In the genomic region with DNA sequence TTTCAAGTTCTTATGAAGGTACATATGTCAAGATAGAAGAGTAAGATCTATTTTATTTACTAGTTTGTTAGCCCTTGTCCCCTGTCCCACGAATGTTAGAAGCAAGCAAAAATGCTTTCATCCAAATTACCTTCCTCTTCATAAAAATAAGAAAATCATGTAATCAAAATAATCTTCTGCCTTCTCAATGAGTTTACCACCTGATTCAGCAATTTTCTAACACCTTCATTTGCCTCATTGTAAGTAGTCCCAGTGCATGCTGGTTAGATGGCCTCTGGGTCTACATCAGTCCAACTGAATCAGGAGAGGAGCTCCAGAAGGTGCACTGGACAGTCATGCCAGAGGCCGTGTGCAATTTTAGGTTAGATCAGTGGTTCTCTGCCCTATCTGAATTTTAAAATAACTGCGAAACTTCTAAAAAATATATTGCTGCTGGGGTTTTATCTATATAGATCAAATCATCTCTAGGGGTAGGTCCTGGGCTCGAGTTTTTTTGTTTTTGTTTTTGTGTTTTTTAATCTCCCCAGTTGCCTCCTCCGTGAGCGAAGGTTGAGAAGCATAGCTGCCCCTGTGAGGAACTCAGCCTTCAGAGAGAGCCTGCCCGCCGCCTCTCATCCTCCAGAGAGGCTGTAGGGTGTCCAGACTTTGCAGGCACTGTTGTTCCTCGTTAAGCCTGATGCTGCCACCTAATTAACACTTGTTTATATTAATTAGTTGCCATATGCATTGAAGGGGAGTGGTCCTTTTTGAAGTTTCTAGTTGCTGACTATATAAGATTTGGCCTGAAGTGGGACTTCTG, we compare ENCODE assay signal across 1 cellular context.
TF ChIP-seq lines count a peak whose summit lies in the region.

No MANE protein-coding gene starts in this region.

TF ChIP-seq in HepG2, 621 proteins besides CTCF, POLR2A, EP300 and RAD21 (continues in another document):
- TF ChIP-seq ZBTB38 (CRISPR knock-in tag; IDR thresholded peaks at IDR 0.05) (0 out of 2 replicates have a peak, but pooled peaks have one; percentile 13), KLF12 (CRISPR knock-in tag; IDR thresholded peaks at IDR 0.05; ENCODE audit: borderline replicate concordance) (no peak), ZNF501 (CRISPR knock-in tag; IDR thresholded peaks at IDR 0.05) (no peak), ZNF235 (CRISPR knock-in tag; IDR thresholded peaks at IDR 0.05; ENCODE audit: borderline replicate concordance) (no peak), SP5 (CRISPR knock-in tag; IDR thresholded peaks at IDR 0.05; ENCODE audit: borderline replicate concordance, low read depth) (no peak), PITX1 (CRISPR knock-in tag; IDR thresholded peaks at IDR 0.05) (no peak), ZNF547 (CRISPR knock-in tag; IDR thresholded peaks at IDR 0.05) (no peak), RFXANK (CRISPR knock-in tag; IDR thresholded peaks at IDR 0.05) (no peak), ZNF34 (CRISPR knock-in tag; IDR thresholded peaks at IDR 0.05; ENCODE audit: borderline replicate concordance) (no peak), MAFF (IDR thresholded peaks at IDR 0.05; ENCODE audit: low read depth, low read length) (peak; percentile 78), SOX6 (IDR thresholded peaks at IDR 0.05) (no peak), SOX6 (CRISPR knock-in tag; IDR thresholded peaks at IDR 0.05) (no peak), DNMT1 (CRISPR knock-in tag; IDR thresholded peaks at IDR 0.05) (no peak), NFATC3 (CRISPR knock-in tag; IDR thresholded peaks at IDR 0.05) (no peak), ZFP90 (CRISPR knock-in tag; IDR thresholded peaks at IDR 0.05; ENCODE audit: borderline replicate concordance) (no peak), BRD4 (CRISPR knock-in tag; IDR thresholded peaks at IDR 0.05) (no peak), ZNF260 (CRISPR knock-in tag; IDR thresholded peaks at IDR 0.05; ENCODE audit: borderline replicate concordance, low read depth) (no peak), SRF (IDR thresholded peaks at IDR 0.05; ENCODE audit: low read depth, low read length) (no peak), RFX5 (IDR thresholded peaks at IDR 0.05; ENCODE audit: low read depth, low read length) (no peak), MAFK (conservative IDR thresholded peaks at IDR 0.05 in 1 of 2, IDR thresholded peaks at IDR 0.05 in 1 of 2; ENCODE audit: low read length in 2 of 2) (peak; percentile 80 to 85), MAF1 (CRISPR knock-in tag; IDR thresholded peaks at IDR 0.05; ENCODE audit: borderline replicate concordance) (no peak), RBM22 (optimal IDR thresholded peaks at IDR 0.05; ENCODE audit: low read length) (peak; percentile 1), ISX (CRISPR knock-in tag; conservative IDR thresholded peaks at IDR 0.05) (no peak), DPF2 (CRISPR knock-in tag; IDR thresholded peaks at IDR 0.05; ENCODE audit: borderline replicate concordance, low read depth) (no peak)
- TF ChIP-seq, protein P1, sequence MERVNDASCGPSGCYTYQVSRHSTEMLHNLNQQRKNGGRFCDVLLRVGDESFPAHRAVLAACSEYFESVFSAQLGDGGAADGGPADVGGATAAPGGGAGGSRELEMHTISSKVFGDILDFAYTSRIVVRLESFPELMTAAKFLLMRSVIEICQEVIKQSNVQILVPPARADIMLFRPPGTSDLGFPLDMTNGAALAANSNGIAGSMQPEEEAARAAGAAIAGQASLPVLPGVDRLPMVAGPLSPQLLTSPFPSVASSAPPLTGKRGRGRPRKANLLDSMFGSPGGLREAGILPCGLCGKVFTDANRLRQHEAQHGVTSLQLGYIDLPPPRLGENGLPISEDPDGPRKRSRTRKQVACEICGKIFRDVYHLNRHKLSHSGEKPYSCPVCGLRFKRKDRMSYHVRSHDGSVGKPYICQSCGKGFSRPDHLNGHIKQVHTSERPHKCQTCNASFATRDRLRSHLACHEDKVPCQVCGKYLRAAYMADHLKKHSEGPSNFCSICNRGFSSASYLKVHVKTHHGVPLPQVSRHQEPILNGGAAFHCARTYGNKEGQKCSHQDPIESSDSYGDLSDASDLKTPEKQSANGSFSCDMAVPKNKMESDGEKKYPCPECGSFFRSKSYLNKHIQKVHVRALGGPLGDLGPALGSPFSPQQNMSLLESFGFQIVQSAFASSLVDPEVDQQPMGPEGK (CRISPR knock-in tag; IDR thresholded peaks at IDR 0.05): no peak
- TF ChIP-seq, protein P2, sequence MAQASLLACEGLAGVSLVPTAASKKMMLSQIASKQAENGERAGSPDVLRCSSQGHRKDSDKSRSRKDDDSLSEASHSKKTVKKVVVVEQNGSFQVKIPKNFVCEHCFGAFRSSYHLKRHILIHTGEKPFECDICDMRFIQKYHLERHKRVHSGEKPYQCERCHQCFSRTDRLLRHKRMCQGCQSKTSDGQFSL (CRISPR knock-in tag; IDR thresholded peaks at IDR 0.05): no peak
- TF ChIP-seq, protein P3, sequence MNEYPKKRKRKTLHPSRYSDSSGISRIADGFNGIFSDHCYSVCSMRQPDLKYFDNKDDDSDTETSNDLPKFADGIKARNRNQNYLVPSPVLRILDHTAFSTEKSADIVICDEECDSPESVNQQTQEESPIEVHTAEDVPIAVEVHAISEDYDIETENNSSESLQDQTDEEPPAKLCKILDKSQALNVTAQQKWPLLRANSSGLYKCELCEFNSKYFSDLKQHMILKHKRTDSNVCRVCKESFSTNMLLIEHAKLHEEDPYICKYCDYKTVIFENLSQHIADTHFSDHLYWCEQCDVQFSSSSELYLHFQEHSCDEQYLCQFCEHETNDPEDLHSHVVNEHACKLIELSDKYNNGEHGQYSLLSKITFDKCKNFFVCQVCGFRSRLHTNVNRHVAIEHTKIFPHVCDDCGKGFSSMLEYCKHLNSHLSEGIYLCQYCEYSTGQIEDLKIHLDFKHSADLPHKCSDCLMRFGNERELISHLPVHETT (CRISPR knock-in tag; conservative IDR thresholded peaks at IDR 0.05): no peak
- TF ChIP-seq, protein P4, sequence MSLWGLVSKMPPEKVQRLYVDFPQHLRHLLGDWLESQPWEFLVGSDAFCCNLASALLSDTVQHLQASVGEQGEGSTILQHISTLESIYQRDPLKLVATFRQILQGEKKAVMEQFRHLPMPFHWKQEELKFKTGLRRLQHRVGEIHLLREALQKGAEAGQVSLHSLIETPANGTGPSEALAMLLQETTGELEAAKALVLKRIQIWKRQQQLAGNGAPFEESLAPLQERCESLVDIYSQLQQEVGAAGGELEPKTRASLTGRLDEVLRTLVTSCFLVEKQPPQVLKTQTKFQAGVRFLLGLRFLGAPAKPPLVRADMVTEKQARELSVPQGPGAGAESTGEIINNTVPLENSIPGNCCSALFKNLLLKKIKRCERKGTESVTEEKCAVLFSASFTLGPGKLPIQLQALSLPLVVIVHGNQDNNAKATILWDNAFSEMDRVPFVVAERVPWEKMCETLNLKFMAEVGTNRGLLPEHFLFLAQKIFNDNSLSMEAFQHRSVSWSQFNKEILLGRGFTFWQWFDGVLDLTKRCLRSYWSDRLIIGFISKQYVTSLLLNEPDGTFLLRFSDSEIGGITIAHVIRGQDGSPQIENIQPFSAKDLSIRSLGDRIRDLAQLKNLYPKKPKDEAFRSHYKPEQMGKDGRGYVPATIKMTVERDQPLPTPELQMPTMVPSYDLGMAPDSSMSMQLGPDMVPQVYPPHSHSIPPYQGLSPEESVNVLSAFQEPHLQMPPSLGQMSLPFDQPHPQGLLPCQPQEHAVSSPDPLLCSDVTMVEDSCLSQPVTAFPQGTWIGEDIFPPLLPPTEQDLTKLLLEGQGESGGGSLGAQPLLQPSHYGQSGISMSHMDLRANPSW (CRISPR knock-in tag; IDR thresholded peaks at IDR 0.05; ENCODE audit: borderline replicate concordance): no peak
- TF ChIP-seq, protein P5, sequence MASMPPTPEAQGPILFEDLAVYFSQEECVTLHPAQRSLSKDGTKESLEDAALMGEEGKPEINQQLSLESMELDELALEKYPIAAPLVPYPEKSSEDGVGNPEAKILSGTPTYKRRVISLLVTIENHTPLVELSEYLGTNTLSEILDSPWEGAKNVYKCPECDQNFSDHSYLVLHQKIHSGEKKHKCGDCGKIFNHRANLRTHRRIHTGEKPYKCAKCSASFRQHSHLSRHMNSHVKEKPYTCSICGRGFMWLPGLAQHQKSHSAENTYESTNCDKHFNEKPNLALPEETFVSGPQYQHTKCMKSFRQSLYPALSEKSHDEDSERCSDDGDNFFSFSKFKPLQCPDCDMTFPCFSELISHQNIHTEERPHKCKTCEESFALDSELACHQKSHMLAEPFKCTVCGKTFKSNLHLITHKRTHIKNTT (CRISPR knock-in tag; IDR thresholded peaks at IDR 0.05): no peak
- TF ChIP-seq, protein P6, sequence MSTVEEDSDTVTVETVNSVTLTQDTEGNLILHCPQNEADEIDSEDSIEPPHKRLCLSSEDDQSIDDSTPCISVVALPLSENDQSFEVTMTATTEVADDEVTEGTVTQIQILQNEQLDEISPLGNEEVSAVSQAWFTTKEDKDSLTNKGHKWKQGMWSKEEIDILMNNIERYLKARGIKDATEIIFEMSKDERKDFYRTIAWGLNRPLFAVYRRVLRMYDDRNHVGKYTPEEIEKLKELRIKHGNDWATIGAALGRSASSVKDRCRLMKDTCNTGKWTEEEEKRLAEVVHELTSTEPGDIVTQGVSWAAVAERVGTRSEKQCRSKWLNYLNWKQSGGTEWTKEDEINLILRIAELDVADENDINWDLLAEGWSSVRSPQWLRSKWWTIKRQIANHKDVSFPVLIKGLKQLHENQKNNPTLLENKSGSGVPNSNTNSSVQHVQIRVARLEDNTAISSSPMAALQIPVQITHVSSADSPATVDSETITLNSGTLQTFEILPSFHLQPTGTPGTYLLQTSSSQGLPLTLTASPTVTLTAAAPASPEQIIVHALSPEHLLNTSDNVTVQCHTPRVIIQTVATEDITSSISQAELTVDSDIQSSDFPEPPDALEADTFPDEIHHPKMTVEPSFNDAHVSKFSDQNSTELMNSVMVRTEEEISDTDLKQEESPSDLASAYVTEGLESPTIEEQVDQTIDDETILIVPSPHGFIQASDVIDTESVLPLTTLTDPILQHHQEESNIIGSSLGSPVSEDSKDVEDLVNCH (CRISPR knock-in tag; IDR thresholded peaks at IDR 0.05): no peak
- TF ChIP-seq, protein P7, sequence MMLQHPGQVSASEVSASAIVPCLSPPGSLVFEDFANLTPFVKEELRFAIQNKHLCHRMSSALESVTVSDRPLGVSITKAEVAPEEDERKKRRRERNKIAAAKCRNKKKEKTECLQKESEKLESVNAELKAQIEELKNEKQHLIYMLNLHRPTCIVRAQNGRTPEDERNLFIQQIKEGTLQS (CRISPR knock-in tag; IDR thresholded peaks at IDR 0.05): no peak
- TF ChIP-seq, protein P8, sequence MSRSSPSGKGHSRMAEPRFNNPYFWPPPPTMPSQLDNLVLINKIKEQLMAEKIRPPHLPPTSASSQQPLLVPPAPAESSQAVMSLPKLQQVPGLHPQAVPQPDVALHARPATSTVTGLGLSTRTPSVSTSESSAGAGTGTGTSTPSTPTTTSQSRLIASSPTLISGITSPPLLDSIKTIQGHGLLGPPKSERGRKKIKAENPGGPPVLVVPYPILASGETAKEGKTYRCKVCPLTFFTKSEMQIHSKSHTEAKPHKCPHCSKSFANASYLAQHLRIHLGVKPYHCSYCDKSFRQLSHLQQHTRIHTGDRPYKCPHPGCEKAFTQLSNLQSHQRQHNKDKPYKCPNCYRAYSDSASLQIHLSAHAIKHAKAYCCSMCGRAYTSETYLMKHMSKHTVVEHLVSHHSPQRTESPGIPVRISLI (CRISPR knock-in tag; IDR thresholded peaks at IDR 0.05; ENCODE audit: borderline replicate concordance): no peak
- TF ChIP-seq, protein P9, sequence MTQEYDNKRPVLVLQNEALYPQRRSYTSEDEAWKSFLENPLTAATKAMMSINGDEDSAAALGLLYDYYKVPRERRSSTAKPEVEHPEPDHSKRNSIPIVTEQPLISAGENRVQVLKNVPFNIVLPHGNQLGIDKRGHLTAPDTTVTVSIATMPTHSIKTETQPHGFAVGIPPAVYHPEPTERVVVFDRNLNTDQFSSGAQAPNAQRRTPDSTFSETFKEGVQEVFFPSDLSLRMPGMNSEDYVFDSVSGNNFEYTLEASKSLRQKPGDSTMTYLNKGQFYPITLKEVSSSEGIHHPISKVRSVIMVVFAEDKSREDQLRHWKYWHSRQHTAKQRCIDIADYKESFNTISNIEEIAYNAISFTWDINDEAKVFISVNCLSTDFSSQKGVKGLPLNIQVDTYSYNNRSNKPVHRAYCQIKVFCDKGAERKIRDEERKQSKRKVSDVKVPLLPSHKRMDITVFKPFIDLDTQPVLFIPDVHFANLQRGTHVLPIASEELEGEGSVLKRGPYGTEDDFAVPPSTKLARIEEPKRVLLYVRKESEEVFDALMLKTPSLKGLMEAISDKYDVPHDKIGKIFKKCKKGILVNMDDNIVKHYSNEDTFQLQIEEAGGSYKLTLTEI (CRISPR knock-in tag; conservative IDR thresholded peaks at IDR 0.05): no peak
- TF ChIP-seq, protein P10, sequence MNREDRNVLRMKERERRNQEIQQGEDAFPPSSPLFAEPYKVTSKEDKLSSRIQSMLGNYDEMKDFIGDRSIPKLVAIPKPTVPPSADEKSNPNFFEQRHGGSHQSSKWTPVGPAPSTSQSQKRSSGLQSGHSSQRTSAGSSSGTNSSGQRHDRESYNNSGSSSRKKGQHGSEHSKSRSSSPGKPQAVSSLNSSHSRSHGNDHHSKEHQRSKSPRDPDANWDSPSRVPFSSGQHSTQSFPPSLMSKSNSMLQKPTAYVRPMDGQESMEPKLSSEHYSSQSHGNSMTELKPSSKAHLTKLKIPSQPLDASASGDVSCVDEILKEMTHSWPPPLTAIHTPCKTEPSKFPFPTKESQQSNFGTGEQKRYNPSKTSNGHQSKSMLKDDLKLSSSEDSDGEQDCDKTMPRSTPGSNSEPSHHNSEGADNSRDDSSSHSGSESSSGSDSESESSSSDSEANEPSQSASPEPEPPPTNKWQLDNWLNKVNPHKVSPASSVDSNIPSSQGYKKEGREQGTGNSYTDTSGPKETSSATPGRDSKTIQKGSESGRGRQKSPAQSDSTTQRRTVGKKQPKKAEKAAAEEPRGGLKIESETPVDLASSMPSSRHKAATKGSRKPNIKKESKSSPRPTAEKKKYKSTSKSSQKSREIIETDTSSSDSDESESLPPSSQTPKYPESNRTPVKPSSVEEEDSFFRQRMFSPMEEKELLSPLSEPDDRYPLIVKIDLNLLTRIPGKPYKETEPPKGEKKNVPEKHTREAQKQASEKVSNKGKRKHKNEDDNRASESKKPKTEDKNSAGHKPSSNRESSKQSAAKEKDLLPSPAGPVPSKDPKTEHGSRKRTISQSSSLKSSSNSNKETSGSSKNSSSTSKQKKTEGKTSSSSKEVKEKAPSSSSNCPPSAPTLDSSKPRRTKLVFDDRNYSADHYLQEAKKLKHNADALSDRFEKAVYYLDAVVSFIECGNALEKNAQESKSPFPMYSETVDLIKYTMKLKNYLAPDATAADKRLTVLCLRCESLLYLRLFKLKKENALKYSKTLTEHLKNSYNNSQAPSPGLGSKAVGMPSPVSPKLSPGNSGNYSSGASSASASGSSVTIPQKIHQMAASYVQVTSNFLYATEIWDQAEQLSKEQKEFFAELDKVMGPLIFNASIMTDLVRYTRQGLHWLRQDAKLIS (CRISPR knock-in tag; IDR thresholded peaks at IDR 0.05): no peak
- TF ChIP-seq, protein P11, sequence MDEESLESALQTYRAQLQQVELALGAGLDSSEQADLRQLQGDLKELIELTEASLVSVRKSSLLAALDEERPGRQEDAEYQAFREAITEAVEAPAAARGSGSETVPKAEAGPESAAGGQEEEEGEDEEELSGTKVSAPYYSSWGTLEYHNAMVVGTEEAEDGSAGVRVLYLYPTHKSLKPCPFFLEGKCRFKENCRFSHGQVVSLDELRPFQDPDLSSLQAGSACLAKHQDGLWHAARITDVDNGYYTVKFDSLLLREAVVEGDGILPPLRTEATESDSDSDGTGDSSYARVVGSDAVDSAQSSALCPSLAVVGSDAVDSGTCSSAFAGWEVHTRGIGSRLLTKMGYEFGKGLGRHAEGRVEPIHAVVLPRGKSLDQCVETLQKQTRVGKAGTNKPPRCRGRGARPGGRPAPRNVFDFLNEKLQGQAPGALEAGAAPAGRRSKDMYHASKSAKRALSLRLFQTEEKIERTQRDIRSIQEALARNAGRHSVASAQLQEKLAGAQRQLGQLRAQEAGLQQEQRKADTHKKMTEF (CRISPR knock-in tag; IDR thresholded peaks at IDR 0.05): no peak
